In the genomic region with DNA sequence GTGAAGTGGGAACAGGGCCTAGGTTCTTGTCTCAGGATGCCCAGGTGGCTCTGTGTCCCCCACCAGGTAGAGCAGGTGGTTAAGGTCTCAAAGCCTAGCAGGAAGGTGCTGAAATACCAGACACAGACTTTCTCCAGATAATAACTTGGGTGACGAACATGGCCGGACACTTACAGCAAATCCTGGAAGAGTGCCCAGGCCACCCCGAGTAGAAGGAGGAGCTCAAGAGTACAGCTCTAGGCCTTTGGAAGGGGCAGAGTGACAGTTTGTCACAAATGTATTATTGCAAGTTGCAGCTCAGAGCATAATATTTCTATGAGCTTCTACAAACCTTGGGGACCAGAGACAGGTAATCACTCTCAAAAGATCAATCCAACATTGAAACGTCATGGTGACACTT, we compare ENCODE assay signal across 21 cellular contexts.
DNase-seq lines count a peak whose midpoint lies in the region; ATAC-seq and TF ChIP-seq lines count a peak whose summit lies in the region.
"Had no signal": no experiment of that assay in that cellular context is flagged by ENCODE, and none has a peak within 500 bp of the region (broad histone marks: within the 10 kb centered on the region; RNA-seq: fewer than 3 reads in every experiment).

No MANE protein-coding gene starts in this region.

- H3K4me1 ChIP-seq in right cardiac atrium (ENCODE audit: control insufficient read depth, insufficient read depth, low read length): no peaks in the 10 kb centered on the region
- H3K4me1 ChIP-seq in ascending aorta: no peaks in the 10 kb centered on the region
- H3K4me1 ChIP-seq: A549; BLaER1 treated with 17β-estradiol and CSF1 and Interleukin-3, amounts not matched to agents 10 nM and 100 nM; HAP-1; Peyer's patch had no signal

- H3K4me1 Mint-ChIP-seq in mesothelial cell of epicardium: peaks cover 17% of the 10 kb centered on the region

- peak; percentile 37 for ATAC-seq in left ventricle myocardium superior
- peak in 1 of 2 donors; percentile 35 for ATAC-seq in right cardiac atrium
- ATAC-seq in GM21528 (IDR thresholded peaks at IDR 0.05; ENCODE audit: low FRiP score, unreplicated experiment): no peak
- no peak for ATAC-seq in HG03342 (IDR thresholded peaks at IDR 0.05; ENCODE audit: unreplicated experiment)
- ATAC-seq: A549, GM12878 had no signal

- no peaks in the 10 kb centered on the region for H3K27me3 Mint-ChIP-seq in mesothelial cell of epicardium (ENCODE audit: low read depth)
- H3K27me3 Mint-ChIP-seq: CD4-positive, alpha-beta T cell had no signal

- no peak for DNase-seq in left ventricle myocardium superior
- no peak for DNase-seq in cardiac septum (ENCODE audit: low spot score)
- DNase-seq in right cardiac atrium: peak in 1 of 3 donors; percentile 51
- DNase-seq in mesothelial cell of epicardium (ENCODE audit: low spot score in 2 of 2, unreplicated experiment in 2 of 2): no peak
- no peak for DNase-seq in ascending aorta (ENCODE audit: low spot score in 2 of 2)
- DNase-seq: AML-193; CD4-positive, alpha-beta T cell; GDM1; GOT3; KBM-7; NCI-H1694; NCI-H2029 treated with DMSO at 0.1 percent for 48 hours; NCI-H526 treated with DMSO at 0.1 percent for 48 hours; Peyer's patch had no signal

- TF ChIP-seq CTCF in mesothelial cell of epicardium (IDR thresholded peaks at IDR 0.05; ENCODE audit: unreplicated experiment): no peak
- TF ChIP-seq CTCF in ascending aorta (IDR thresholded peaks at IDR 0.05): no peak

- peaks cover 28% of the 10 kb centered on the region for H3K9me3 Mint-ChIP-seq in mesothelial cell of epicardium
- H3K9me3 Mint-ChIP-seq: CD4-positive, alpha-beta T cell; HFFc6 had no signal

- no peak overlapping the region for H3K4me3 Mint-ChIP-seq in mesothelial cell of epicardium
- H3K4me3 Mint-ChIP-seq: CD4-positive, alpha-beta T cell; HFFc6 had no signal

- peaks cover 6% of the 10 kb centered on the region for H3K36me3 Mint-ChIP-seq in mesothelial cell of epicardium

- peak overlapping the region; percentile 33 for H3K27ac ChIP-seq in right cardiac atrium (ENCODE audit: low read length)
- no peak overlapping the region for H3K27ac ChIP-seq in ascending aorta
- H3K27ac ChIP-seq: A549; BLaER1 treated with 17β-estradiol and CSF1 and Interleukin-3, amounts not matched to agents 10 nM and 100 nM; Peyer's patch had no signal

- no peak overlapping the region for H3K4me3 ChIP-seq in right cardiac atrium (ENCODE audit: low read length)
- H3K4me3 ChIP-seq in ascending aorta: no peak overlapping the region
- H3K4me3 ChIP-seq: A549; BLaER1 treated with 17β-estradiol and CSF1 and Interleukin-3, amounts not matched to agents 10 nM and 100 nM; GM12878; HAP-1; Peyer's patch had no signal

- WGBS in right cardiac atrium: 66% methylated on average over 4 of the region's 4 CpGs

- H3K27ac Mint-ChIP-seq in mesothelial cell of epicardium: peak overlapping the region; percentile 34
- H3K27ac Mint-ChIP-seq: CD4-positive, alpha-beta T cell; HFFc6 had no signal

- intact Hi-C loops in left ventricle myocardium superior (cut with micrococcal nuclease): no loop called here
- intact Hi-C loops in cardiac septum (cut with DNase I): no loop called here
- intact Hi-C loops in right cardiac atrium (cut with DNase I): loop anchor here in 1 of 4 donors (10.0 kb wide), 1 partner anchor 243 kb away; no protein-coding TSS in a partner anchor
- intact Hi-C loops in ascending aorta (cut with DNase I): no loop called here

- H3K27me3 ChIP-seq in right cardiac atrium (ENCODE audit: control insufficient read depth, insufficient read depth) (no peaks in the 10 kb centered on the region), ascending aorta (no peaks in the 10 kb centered on the region)
- H3K27me3 ChIP-seq: BLaER1 treated with 17β-estradiol and CSF1 and Interleukin-3, amounts not matched to agents 10 nM and 100 nM; Peyer's patch had no signal

- H3K9me3 ChIP-seq in right cardiac atrium (ENCODE audit: control insufficient read depth, low read length) (no peaks in the 10 kb centered on the region), ascending aorta (no peaks in the 10 kb centered on the region)
- H3K9me3 ChIP-seq: A549, HAP-1, Peyer's patch had no signal

- no peaks in the 10 kb centered on the region for H3K36me3 ChIP-seq in ascending aorta
- H3K36me3 ChIP-seq: BLaER1 treated with 17β-estradiol and CSF1 and Interleukin-3, amounts not matched to agents 10 nM and 100 nM; HAP-1; Peyer's patch had no signal
